21 cellular contexts compared by ENCODE assay signal in genomic region chr11:70164705-70165104, GRCh38. TPM values are rescaled to one million over a fixed set of nuclear protein-coding genes. Genes with fewer than 3 reads are reported as not detected.
DNase-seq lines count a peak whose midpoint lies in the region; ATAC-seq and TF ChIP-seq lines count a peak whose summit lies in the region.
"Had no signal": no experiment of that assay in that cellular context is flagged by ENCODE, and none has a peak within 500 bp of the region (broad histone marks: within the 10 kb centered on the region; RNA-seq: fewer than 3 reads in every experiment).

No MANE protein-coding gene starts in this region.

- H3K9me2 ChIP-seq in GM23338 (ENCODE audit: insufficient read depth): no peaks in the 10 kb centered on the region

- H3F3A ChIP-seq in GM23338 (replicated peaks; ENCODE audit: low read depth): no peaks in the 10 kb centered on the region

- peak overlapping the region; percentile 80 for H3K18ac ChIP-seq in neuronal stem cell (ENCODE audit: low read length)

- no peaks in the 10 kb centered on the region for H3K36me3 ChIP-seq in GM23338 (ENCODE audit: insufficient read depth)
- H3K36me3 ChIP-seq in neuronal stem cell (replicated peaks in 1 of 2; ENCODE audit: control insufficient read depth in 2 of 2, insufficient read depth in 2 of 2, low read length in 2 of 2): no peaks in the 10 kb centered on the region
- H3K36me3 ChIP-seq: BE2C, BLaER1 had no signal

- H3K4me1 Mint-ChIP-seq in GM23338 (no peaks in the 10 kb centered on the region; the same call in 2 of the 3 replicates), WTC11 (peaks cover 2% of the 10 kb centered on the region; the same call in 1 of the 2 replicates)
- H3K4me1 Mint-ChIP-seq: CD14-positive monocyte; CD4-positive, alpha-beta memory T cell; CD4-positive, CD25-positive, alpha-beta regulatory T cell; CD8-positive, alpha-beta memory T cell had no signal

- H3K4me1 ChIP-seq in GM23338 (ENCODE audit: insufficient read depth) (no peaks in the 10 kb centered on the region), neuronal stem cell (ENCODE audit: control insufficient read depth in 2 of 2, insufficient read depth in 1 of 2, low read depth in 1 of 2, low read length in 2 of 2) (peaks cover 0 to 9% of the 10 kb centered on the region in 2 donors)
- H3K4me1 ChIP-seq: BE2C, Caco-2 had no signal

- H4K91ac ChIP-seq in neuronal stem cell (ENCODE audit: low read depth, low read length, poor library complexity): no peak overlapping the region

- H2BK15ac ChIP-seq in neuronal stem cell (ENCODE audit: low read length): no peak overlapping the region

- H3K27ac ChIP-seq in GM23338 (ENCODE audit: low read depth) (no peak overlapping the region), neuronal stem cell (replicated peaks; ENCODE audit: low read length) (no peak overlapping the region)
- H3K27ac ChIP-seq: 22Rv1, A549, BLaER1 had no signal

- no peaks in the 10 kb centered on the region for H3K9me3 ChIP-seq in neuronal stem cell (replicated peaks in 1 of 2; ENCODE audit: control insufficient read depth in 2 of 2, insufficient read depth in 1 of 2, low read depth in 1 of 2, low read length in 2 of 2)
- H3K9me3 ChIP-seq: A549, BE2C, BLaER1, Caco-2 had no signal

- H3K9me3 Mint-ChIP-seq in GM23338 (no peaks in the 10 kb centered on the region), WTC11 (no peaks in the 10 kb centered on the region)
- H3K9me3 Mint-ChIP-seq: CD4-positive, CD25-positive, alpha-beta regulatory T cell; CD8-positive, alpha-beta memory T cell had no signal

- H3K79me2 ChIP-seq in GM23338 (replicated peaks; ENCODE audit: insufficient read depth): no peaks in the 10 kb centered on the region

- CTCF ChIA-PET in WTC11 (lab: Charles Lee): interaction anchor here (1.4 kb wide), 1 partner anchor 10 kb away, joined by 7 read pairs; no protein-coding TSS in a partner anchor

- TF ChIP-seq CTCF in GM23338 (conservative IDR thresholded peaks at IDR 0.05; ENCODE audit: low read depth in 2 of 2) (no peak), WTC11 (IDR thresholded peaks at IDR 0.05) (no peak)

- H2AFZ ChIP-seq in GM23338: peak overlapping the region; percentile 66; the same call in 1 of the 2 replicates
- H2AFZ ChIP-seq in neuronal stem cell (ENCODE audit: low read length): no peak overlapping the region

- H3K23ac ChIP-seq in neuronal stem cell (ENCODE audit: low read depth, low read length, poor library complexity): no peak overlapping the region

- no peak overlapping the region for H3K9ac ChIP-seq in neuronal stem cell (ENCODE audit: low read depth, low read length, poor library complexity)
- H3K9ac ChIP-seq: BLaER1 had no signal

- no peaks in the 10 kb centered on the region for H3K36me3 Mint-ChIP-seq in GM23338 (ENCODE audit: low read depth)
- no peaks in the 10 kb centered on the region for H3K36me3 Mint-ChIP-seq in WTC11
- H3K36me3 Mint-ChIP-seq: CD14-positive monocyte; CD4-positive, alpha-beta memory T cell; CD4-positive, CD25-positive, alpha-beta regulatory T cell; CD8-positive, alpha-beta memory T cell had no signal

- no peak overlapping the region for H2BK5ac ChIP-seq in neuronal stem cell (ENCODE audit: low read length)

- H3K79me1 ChIP-seq in neuronal stem cell (ENCODE audit: low read depth, low read length): no peaks in the 10 kb centered on the region

- DNase-seq in GM23338 (ENCODE audit: low spot score) (peak; percentile 32), WTC11 (ENCODE audit: low spot score) (no peak), left kidney (ENCODE audit: low read depth, low spot score) (peak; percentile 36), neuronal stem cell (ENCODE audit: low spot score) (no peak), LoVo (ENCODE audit: low spot score) (no peak)
- no peak for DNase-seq in stimulated activated CD4-positive, alpha-beta T cell treated with anti-CD3 and anti-CD28 coated beads, Interleukin-2, amount 100 ng/mL, for 48 hours
- DNase-seq: BE2C; C1 segment of cervical spinal cord; Caco-2; Calu3; CD4-positive, alpha-beta memory T cell; CD4-positive, CD25-positive, alpha-beta regulatory T cell; CD8-positive, alpha-beta memory T cell; DMS79 treated with DMSO at 0.1 percent for 48 hours; GF-D8 had no signal

- H3K4me3 Mint-ChIP-seq in GM23338 (no peak overlapping the region), WTC11 (no peak overlapping the region)
- H3K4me3 Mint-ChIP-seq: CD14-positive monocyte; CD4-positive, alpha-beta memory T cell; CD4-positive, CD25-positive, alpha-beta regulatory T cell; CD8-positive, alpha-beta memory T cell had no signal

- H2BK12ac ChIP-seq in neuronal stem cell (ENCODE audit: low read length): no peak overlapping the region

- H3K4ac ChIP-seq in neuronal stem cell (ENCODE audit: low read length): no peak overlapping the region

- no peak overlapping the region for H4K8ac ChIP-seq in neuronal stem cell (ENCODE audit: low read depth, low read length)

- POLR2A ChIA-PET in WTC11 (lab: Charles Lee): no interaction called here

- H3K27me3 ChIP-seq in GM23338 (ENCODE audit: insufficient read depth) (no peaks in the 10 kb centered on the region), neuronal stem cell (ENCODE audit: control insufficient read depth in 3 of 3, insufficient read depth in 3 of 3, low read depth in 1 of 3, low read length in 3 of 3) (peaks cover 0 to 18% (median 0%) of the 10 kb centered on the region in 3 experiments)
- H3K27me3 ChIP-seq: BE2C, BLaER1 had no signal

- H3K27ac Mint-ChIP-seq in GM23338 (no peak overlapping the region), WTC11 (no peak overlapping the region)
- H3K27ac Mint-ChIP-seq: CD14-positive monocyte; CD4-positive, CD25-positive, alpha-beta regulatory T cell had no signal

- no CpG with 5 or more reads among the region's 10 CpGs for whole genome bisulfite sequencing in neuronal stem cell (ENCODE audit: extremely low coverage in 2 of 2, insufficient read length in 2 of 2, insufficient replicate concordance in 1 of 2), 2 donors

- H2BK120ac ChIP-seq in neuronal stem cell (ENCODE audit: low read depth, low read length): peak overlapping the region; percentile 16

- H3K27me3 Mint-ChIP-seq in GM23338 (ENCODE audit: insufficient read depth, low read depth, poor library complexity): peaks cover 9% of the 10 kb centered on the region
- no peaks in the 10 kb centered on the region for H3K27me3 Mint-ChIP-seq in WTC11 (ENCODE audit: low read depth)
- H3K27me3 Mint-ChIP-seq: CD4-positive, CD25-positive, alpha-beta regulatory T cell had no signal

- no peaks in the 10 kb centered on the region for H4K20me1 ChIP-seq in GM23338 (replicated peaks; ENCODE audit: insufficient read depth)
- H4K20me1 ChIP-seq: BLaER1 had no signal

- peak overlapping the region; percentile 73 for H2AK5ac ChIP-seq in neuronal stem cell (ENCODE audit: low read depth, low read length)

- ATAC-seq in GM23338 (peak; percentile 70), WTC11 (peak; percentile 50), HG03342 (IDR thresholded peaks at IDR 0.05; ENCODE audit: unreplicated experiment) (no peak), GM21529 (IDR thresholded peaks at IDR 0.05; ENCODE audit: unreplicated experiment) (no peak)
- ATAC-seq: A549 had no signal

- H3K14ac ChIP-seq in neuronal stem cell (ENCODE audit: low read length): no peak overlapping the region

- H3K4me3 ChIP-seq in GM23338: no peak overlapping the region
- H3K4me3 ChIP-seq in neuronal stem cell (ENCODE audit: low read length in 2 of 2): no peak overlapping the region
- H3K4me3 ChIP-seq: A549, BLaER1 had no signal

- no peak overlapping the region for H3K4me2 ChIP-seq in GM23338
- H3K4me2 ChIP-seq in neuronal stem cell (ENCODE audit: insufficient read depth, low read length, poor library complexity, severe bottlenecking): no peak overlapping the region
- H3K4me2 ChIP-seq: A549, BLaER1 had no signal

TF ChIP-seq in GM23338, 12 proteins besides CTCF, POLR2A, EP300 and RAD21 (continues in another document):
- TF ChIP-seq ZNF114 (CRISPR knock-in tag; IDR thresholded peaks at IDR 0.05) (no peak), ZNF331 (CRISPR knock-in tag; IDR thresholded peaks at IDR 0.05; ENCODE audit: low read depth) (no peak)

TF ChIP-seq in WTC11, 78 proteins besides CTCF, POLR2A, EP300 and RAD21:
- TF ChIP-seq ZMAT4 (CRISPR knock-in tag; IDR thresholded peaks at IDR 0.05): no peak
- TF ChIP-seq ZNF416 (CRISPR knock-in tag; IDR thresholded peaks at IDR 0.05): no peak
- TF ChIP-seq TP53 (CRISPR knock-in tag; IDR thresholded peaks at IDR 0.05): no peak
- TF ChIP-seq ATF3 (CRISPR knock-in tag; conservative IDR thresholded peaks at IDR 0.05): no peak
- TF ChIP-seq ZNF396 (CRISPR knock-in tag; IDR thresholded peaks at IDR 0.05; ENCODE audit: borderline replicate concordance): no peak

RNA-seq across cellular contexts. Expression of gene FADD, which starts 38.4 kb away (rescaled TPM):
- 50.6 and 65.8 TPM in 2 replicates for total RNA-seq in GM23338 (2014; rRNA removed; shearing (Covaris generic))
- 19.6 and 19.7 TPM in 2 replicates for polyA plus RNA-seq in GM23338 (2016; fragmentation: Nextera tagmentation; extraction: Ambion mirVana)
- total RNA-seq in WTC11 (2021): 49.0 to 58.6 TPM (median 53.9 TPM) in 3 replicates
- 18.3 TPM for polyA plus RNA-seq in neuronal stem cell (2013, experiment 1 of 2)
- 18.4 TPM for polyA plus RNA-seq in neuronal stem cell (2013, experiment 2 of 2)

Comparison
In these comparisons a context has a peak if more than half of its experiments do, and no peak if none do; other contexts are left out.
1. ATAC-seq: peak in GM23338 (single experiment) and WTC11 (single experiment); none in HG03342 (single experiment) and GM21529 (single experiment).
2. DNase-seq: peak in GM23338 (single experiment) and left kidney (single experiment); none in WTC11 (single experiment), neuronal stem cell (single experiment), LoVo (single experiment) and stimulated activated CD4-positive, alpha-beta T cell treated with anti-CD3 and anti-CD28 coated beads, Interleukin-2, amount 100 ng/mL, for 48 hours (0 of 2).